In the genomic region with DNA sequence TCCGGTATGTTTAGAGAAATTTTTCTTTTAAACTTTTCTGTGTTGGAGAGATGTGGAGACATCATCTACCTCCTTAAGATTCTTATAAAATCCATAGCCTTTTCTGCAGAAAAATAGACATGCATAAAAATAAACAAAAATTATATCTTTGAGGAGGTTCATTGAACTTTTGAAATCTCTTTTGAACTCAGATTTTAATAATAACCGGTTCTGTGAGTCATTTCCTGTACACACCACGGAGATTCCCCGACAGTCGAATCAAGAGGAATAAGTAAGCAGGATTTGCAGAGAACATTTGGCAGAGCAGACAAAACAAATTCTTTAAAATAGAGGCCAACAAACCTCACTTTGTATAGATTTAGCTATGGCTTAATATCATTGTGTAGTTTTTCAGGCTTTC, we compare ENCODE assay signal across 25 cellular contexts.
A peak's percentile ranks its signal among the peaks of the same experiment; 100 is the strongest.
DNase-seq lines count a peak whose midpoint lies in the region; FAIRE-seq lines count a peak whose summit lies in the region.
"Had no signal": no experiment of that assay in that cellular context is flagged by ENCODE, and none has a peak within 500 bp of the region (broad histone marks: within the 10 kb centered on the region; RNA-seq: fewer than 3 reads in every experiment).

No MANE protein-coding gene starts in this region.

- FAIRE-seq in urothelium cell line (lab: Jason Lieb, UNC) = no peak

- H3K4me2 ChIP-seq in Karpas-422 (ENCODE audit: low read depth, low read length, poor library complexity, severe bottlenecking) = no peak overlapping the region

- H3K9me3 ChIP-seq in Karpas-422 (ENCODE audit: low read length) = peaks cover 14% of the 10 kb centered on the region
- H3K9me3 ChIP-seq: adrenal gland, esophagus squamous epithelium, HAP-1, heart left ventricle, psoas muscle, upper lobe of right lung had no signal

- no peaks in the 10 kb centered on the region for H3K79me2 ChIP-seq in Karpas-422 (ENCODE audit: low read length)

- H3K9me2 ChIP-seq in Karpas-422 (replicated peaks; ENCODE audit: insufficient read depth, low read length) = no peaks in the 10 kb centered on the region

- no peak overlapping the region for H3K4me3 ChIP-seq in Karpas-422 (ENCODE audit: low read length)
- H3K4me3 ChIP-seq: adrenal gland, esophagus squamous epithelium, HAP-1, heart left ventricle, psoas muscle, upper lobe of right lung had no signal

- no peaks in the 10 kb centered on the region for H3K4me1 ChIP-seq in Karpas-422 (ENCODE audit: low read length)
- H3K4me1 ChIP-seq: adrenal gland, esophagus squamous epithelium, HAP-1, heart left ventricle, psoas muscle, upper lobe of right lung had no signal

- H3K9ac ChIP-seq in Karpas-422 (ENCODE audit: low read length) = no peak overlapping the region

- H3K27me3 ChIP-seq in Karpas-422 (ENCODE audit: low read length) = no peaks in the 10 kb centered on the region
- H3K27me3 ChIP-seq: esophagus squamous epithelium, heart left ventricle, upper lobe of right lung had no signal

- no peaks in the 10 kb centered on the region for H3K36me3 ChIP-seq in Karpas-422 (ENCODE audit: insufficient read depth, low read length)
- H3K36me3 ChIP-seq: adrenal gland, esophagus squamous epithelium, HAP-1, heart left ventricle, upper lobe of right lung had no signal

- peak; percentile 57 for DNase-seq in DMS53 (lab: John Stamatoyannopoulos, UW)
- no peak for DNase-seq in DMS53 treated with DMSO at 0.1 percent for 48 hours (lab: John Stamatoyannopoulos, UW; ENCODE audit: unreplicated experiment)
- DNase-seq in astrocyte of the hippocampus (ENCODE audit: low read depth, low spot score) = peak; percentile 5
- DNase-seq in foreskin melanocyte = peak; percentile 4
- peak; percentile 16 for DNase-seq in urothelium cell line (ENCODE audit: low spot score)
- DNase-seq in Karpas-422 = no peak
- DNase-seq in NCI-H69 (lab: John Stamatoyannopoulos, UW) = no peak
- no peak for DNase-seq in caudate nucleus (lab: John Stamatoyannopoulos, UW)
- DNase-seq: activated CD4-positive, alpha-beta T cell treated with anti-CD3 and anti-CD28 coated beads, Interleukin-2, amount 50 U/mL, for 48 hours; activated gamma-delta T cell treated with Interleukin-2 at 50 U/mL for 16 hours; adrenal gland; cerebellar nuclear complex; effector CD8-positive, alpha-beta T cell; esophagus squamous epithelium; heart left ventricle; MM.1S; NCI-H146; NCI-H524; psoas muscle; SIG-M5; stimulated activated CD4-positive, alpha-beta T cell treated with anti-CD3 and anti-CD28 coated beads, Interleukin-4, amount 100 ng/mL, for 1 hour; stimulated activated naive CD8-positive, alpha-beta T cell treated with anti-CD3 and anti-CD28 coated beads, Interleukin-15, amount 100 ng/mL, for 72 hours; upper lobe of right lung had no signal

- H3K27ac ChIP-seq in Karpas-422 (ENCODE audit: low read length) (no peak overlapping the region), caudate nucleus (ENCODE audit: low read depth, low read length) (no peak overlapping the region)
- H3K27ac ChIP-seq: 22Rv1, adrenal gland, esophagus squamous epithelium, heart left ventricle, psoas muscle, upper lobe of right lung had no signal

- H2AFZ ChIP-seq in Karpas-422 (ENCODE audit: low read length) = no peak overlapping the region

- H4K20me1 ChIP-seq in Karpas-422 (ENCODE audit: insufficient read depth, low read depth, low read length) = no peaks in the 10 kb centered on the region

Comparison
In these comparisons a context has a peak if more than half of its experiments do, and no peak if none do; other contexts are left out.
1. DNase-seq: peak in DMS53 (single experiment), astrocyte of the hippocampus (single experiment), foreskin melanocyte (single experiment) and urothelium cell line (single experiment); none in DMS53 treated with DMSO at 0.1 percent for 48 hours (single experiment), Karpas-422 (single experiment), NCI-H69 (single experiment) and caudate nucleus (0 of 61).